ENCODE assay signal across 26 cellular contexts in the genomic region with DNA sequence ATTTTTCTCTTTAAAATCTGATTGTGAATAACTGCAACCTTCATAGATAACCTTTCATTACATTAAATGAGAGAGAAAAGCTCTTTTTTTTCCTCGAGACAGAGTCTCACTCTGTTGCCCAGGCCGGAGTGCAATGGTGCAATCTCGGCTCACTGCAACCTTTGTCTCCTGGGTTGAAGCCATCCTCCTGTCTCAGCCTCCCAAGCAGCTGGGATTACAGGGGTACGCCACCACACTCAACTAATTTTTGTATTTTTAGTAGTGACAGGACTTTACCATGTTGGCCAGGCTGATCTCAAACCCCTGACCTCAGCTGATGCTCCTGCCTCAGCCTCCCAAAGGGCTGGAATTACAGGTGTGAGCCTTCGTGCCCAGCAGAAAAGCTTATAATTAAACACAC.
"Had no signal": no experiment of that assay in that cellular context is flagged by ENCODE, and none has a peak within 500 bp of the region (broad histone marks: within the 10 kb centered on the region; RNA-seq: fewer than 3 reads in every experiment).

No MANE protein-coding gene starts in this region.

- H3K27me3 ChIP-seq: stomach, suprapubic skin, testis, thyroid gland, tibial artery, tibial nerve, upper lobe of left lung, upper lobe of right lung, uterus, vagina had no signal

- H3K4me1 ChIP-seq: stomach, suprapubic skin, testis, thyroid gland, tibial artery, tibial nerve, transverse colon, upper lobe of right lung, uterus, vagina had no signal

- H3K9me3 ChIP-seq: stomach, suprapubic skin, testis, thoracic aorta, thyroid gland, tibial artery, tibial nerve, transverse colon, upper lobe of left lung, upper lobe of right lung, uterus, vagina had no signal

- ATAC-seq: stimulated activated effector memory CD8-positive, alpha-beta T cell treated with anti-CD3 and anti-CD28 coated beads, Interleukin-12 subunit alpha, Interleukin-12 subunit beta, amount 100 ng/mL, for 72 hours; stimulated activated memory B cell treated with anti-CD40 and anti-IgM and Interleukin-4, amounts not matched to agents 10 μg/mL and 1 μg/mL and 100 μg/mL, for 72 hours; stimulated activated naive B cell treated with anti-CD40 and anti-IgM and Interleukin-4, amounts not matched to agents 10 μg/mL and 1 μg/mL and 100 μg/mL, for 72 hours; stimulated activated naive CD8-positive, alpha-beta T cell treated with anti-CD3 and anti-CD28 coated beads, Interleukin-15, amount 100 ng/mL, for 72 hours; stimulated activated naive CD8-positive, alpha-beta T cell treated with anti-CD3 and anti-CD28 coated beads, Interleukin-15, Interleukin-2, amounts not matched to agents 100 U/mL and 50 U/mL, for 24 hours; upper lobe of right lung had no signal

- H3K27ac ChIP-seq: stomach, suprapubic skin, testis, thoracic aorta, thyroid gland, tibial artery, tibial nerve, transverse colon, upper lobe of left lung, upper lobe of right lung, uterus, vagina had no signal

- FAIRE-seq: urothelium cell line had no signal

- DNase-seq: stimulated activated CD4-positive, alpha-beta T cell treated with anti-CD3 and anti-CD28 coated beads, Interleukin-2, amount 100 ng/mL, for 48 hours; stimulated activated CD4-positive, alpha-beta T cell treated with anti-CD3 and anti-CD28 coated beads, Interleukin-4, amount 100 ng/mL, for 1 hour; stimulated activated CD4-positive, alpha-beta T cell treated with anti-CD3 and anti-CD28 coated beads, Interleukin-4, amount 100 ng/mL, for 24 hours; stimulated activated CD4-positive, alpha-beta T cell treated with anti-CD3 and anti-CD28 coated beads, Interleukin-4, amount 100 ng/mL, for 4 hours; stimulated activated CD8-positive, alpha-beta memory T cell treated with anti-CD3 and anti-CD28 coated beads, Interleukin-4, amount 100 ng/mL, for 48 hours; stimulated activated naive B cell treated with anti-CD40 and anti-IgM and Interleukin-4, amounts not matched to agents 10 μg/mL and 1 μg/mL and 100 μg/mL, for 72 hours; stimulated activated naive CD4-positive, alpha-beta T cell; stimulated activated naive CD4-positive, alpha-beta T cell treated with Interleukin-2 at 50 U/mL for 16 hours; stimulated activated naive CD8-positive, alpha-beta T cell treated with anti-CD3 and anti-CD28 coated beads, Interleukin-15, amount 100 ng/mL, for 72 hours; stimulated activated naive CD8-positive, alpha-beta T cell treated with anti-CD3 and anti-CD28 coated beads, Interleukin-15, Interleukin-2, amounts not matched to agents 100 U/mL and 50 U/mL, for 24 hours; stomach; testis; thyroid gland; tibial artery; transverse colon; trophoblast cell; upper lobe of left lung; upper lobe of right lung; uterus had no signal

- H3K4me3 ChIP-seq: stomach, suprapubic skin, testis, thoracic aorta, thyroid gland, tibial artery, tibial nerve, transverse colon, upper lobe of left lung, upper lobe of right lung, uterus, vagina had no signal

- H3K36me3 ChIP-seq: stomach, suprapubic skin, thoracic aorta, thyroid gland, tibial artery, tibial nerve, transverse colon, upper lobe of left lung, upper lobe of right lung, uterus, vagina had no signal
